ENCODE assay signal across 29 cellular contexts in genomic region chr4:33974270-33974669, GRCh38.
"Had no signal": no experiment of that assay in that cellular context is flagged by ENCODE, and none has a peak within 500 bp of the region (broad histone marks: within the 10 kb centered on the region; RNA-seq: fewer than 3 reads in every experiment).

No MANE protein-coding gene starts in this region.

- H3K4me1 ChIP-seq: SJCRH30 had no signal

- H3K4me3 ChIP-seq: MG63, SJCRH30, SK-N-MC had no signal

- H3K27me3 ChIP-seq: MG63, SJCRH30 had no signal

- ATAC-seq: Panc1, PC-3, Right ventricle myocardium inferior, SK-N-SH treated with all-trans-retinoic acid at 6 μM for 48 hours, T-cell had no signal

- DNase-seq: Kasumi-1, MG63, MV-4-11, NCI-H1092, NCI-H1105, NCI-H1417 treated with DMSO at 0.1 percent for 48 hours, NCI-H1436 treated with DMSO at 0.1 percent for 48 hours, NCI-H1694 treated with DMSO at 0.1 percent for 48 hours, NCI-H187 treated with DMSO at 0.1 percent for 48 hours, NCI-H2029, NCI-H2081, NCI-H226, NCI-H446 treated with DMSO at 0.1 percent for 48 hours, NCI-H510A, NCI-H524, NCI-H526, NCI-H69, NCI-H748 treated with DMSO at 0.1 percent for 48 hours, NCI-H82, PC-3, SHP77, SIG-M5, SJCRH30, T-cell had no signal

- H3K9me3 ChIP-seq: MG63, SJCRH30 had no signal

- H3K27ac ChIP-seq: RWPE1, SJCRH30, SK-N-MC had no signal

- H3K36me3 ChIP-seq: MG63, SJCRH30 had no signal
